ENCODE assay signal across 1 cellular context in the genomic region with DNA sequence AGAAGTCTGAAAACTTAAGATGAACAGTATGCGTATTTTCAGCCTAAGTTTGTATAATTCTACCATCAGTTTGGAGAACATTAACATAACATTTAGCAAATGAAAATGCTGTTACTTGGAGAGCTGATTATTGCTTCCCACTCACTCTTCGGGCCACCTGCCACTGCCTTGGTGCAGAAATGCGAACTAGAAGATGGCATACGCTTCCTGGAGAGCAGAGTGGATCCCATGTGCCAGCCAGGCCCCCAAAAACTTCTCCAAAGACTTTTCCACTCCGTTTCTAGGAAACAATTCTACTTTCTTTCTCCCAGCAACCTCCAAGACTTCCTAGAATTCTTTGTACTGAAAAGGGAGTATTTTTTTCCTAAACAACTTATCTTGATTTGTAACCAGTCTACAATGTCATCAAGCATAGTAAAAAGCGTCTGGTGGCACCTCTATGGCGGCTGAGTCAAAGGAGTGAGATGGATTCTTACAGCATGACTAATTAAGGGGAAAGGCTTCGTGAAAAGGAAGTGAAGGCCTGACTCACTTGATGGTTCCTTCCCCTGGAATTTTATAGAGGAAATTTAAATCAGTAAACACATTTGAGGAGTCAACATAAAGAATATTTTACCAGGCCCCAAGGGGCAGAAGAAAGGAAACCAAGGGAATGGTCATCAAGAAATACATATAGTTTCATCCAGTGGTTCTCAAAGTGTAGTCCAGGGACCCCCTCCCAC.
A peak's percentile ranks its signal among the peaks of the same experiment; 100 is the strongest.
TF ChIP-seq lines count a peak whose summit lies in the region.

No MANE protein-coding gene starts in this region.

TF ChIP-seq in SK-N-SH treated with all-trans-retinoic acid at 6 μM for 48 hours, 23 proteins besides CTCF, POLR2A, EP300 and RAD21 (continued from another document):
- TF ChIP-seq CSRNP3 (CRISPR knock-in tag; IDR thresholded peaks at IDR 0.05) (no peak), ZFP3 (CRISPR knock-in tag; IDR thresholded peaks at IDR 0.05) (no peak), ARNTL (CRISPR knock-in tag; IDR thresholded peaks at IDR 0.05; ENCODE audit: borderline replicate concordance, low read depth) (no peak), ZNF565 (CRISPR knock-in tag; conservative IDR thresholded peaks at IDR 0.05; ENCODE audit: low read depth) (no peak), PATZ1 (CRISPR knock-in tag; IDR thresholded peaks at IDR 0.05; ENCODE audit: borderline replicate concordance) (no peak), ISL1 (CRISPR knock-in tag; IDR thresholded peaks at IDR 0.05) (peak; percentile 71), CSDC2 (CRISPR knock-in tag; IDR thresholded peaks at IDR 0.05) (0 out of 2 replicates have a peak, but pooled peaks have one; percentile 19), BACH2 (CRISPR knock-in tag; IDR thresholded peaks at IDR 0.05; ENCODE audit: borderline replicate concordance) (no peak), RARB (CRISPR knock-in tag; IDR thresholded peaks at IDR 0.05) (no peak), GLIS3 (CRISPR knock-in tag; IDR thresholded peaks at IDR 0.05) (no peak)
